In the genomic region with DNA sequence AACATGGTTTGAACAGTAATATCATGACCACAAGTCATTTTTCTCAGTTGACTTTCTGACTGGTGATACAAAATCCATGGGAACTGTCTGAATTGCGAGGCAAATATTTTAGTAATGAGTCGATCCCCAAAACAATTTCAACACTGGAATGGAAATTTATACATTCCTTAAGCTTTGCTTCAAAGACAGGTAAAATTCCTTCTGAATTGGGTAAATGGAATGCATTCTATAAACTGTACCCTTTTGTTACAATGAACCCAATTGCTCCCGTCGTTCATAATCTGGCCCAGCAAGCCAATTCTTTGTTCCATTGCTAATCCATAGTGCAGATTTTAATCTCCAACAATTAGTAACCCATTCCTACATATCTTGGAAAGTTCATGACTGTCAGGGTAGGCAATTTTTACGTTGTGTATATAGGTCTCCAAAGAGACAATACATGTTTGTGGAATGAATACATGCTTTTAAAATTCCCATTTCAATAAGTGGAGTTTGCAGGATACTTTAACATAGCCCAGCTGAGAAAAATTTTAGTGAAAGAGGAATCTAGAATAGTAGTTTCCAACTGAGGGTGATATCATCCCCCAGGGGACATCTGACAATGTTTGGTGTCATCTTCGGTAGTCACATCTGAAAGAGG, we compare ENCODE assay signal across 1 cellular context.
TF ChIP-seq lines count a peak whose summit lies in the region.

No MANE protein-coding gene starts in this region.

TF ChIP-seq in HepG2, 621 proteins besides CTCF, POLR2A, EP300 and RAD21 (continued from another document and continues in another):
- peak; percentile 78; the same call in 1 of the 2 replicates for TF ChIP-seq CHD4 (IDR thresholded peaks at IDR 0.05; ENCODE audit: borderline replicate concordance, low read length)
- TF ChIP-seq ZNF451 (CRISPR knock-in tag; IDR thresholded peaks at IDR 0.05) = no peak
- TF ChIP-seq RXRB (CRISPR knock-in tag; IDR thresholded peaks at IDR 0.05; ENCODE audit: borderline replicate concordance) = 0 out of 2 replicates have a peak, but pooled peaks have one; percentile 9
- TF ChIP-seq, protein P1, sequence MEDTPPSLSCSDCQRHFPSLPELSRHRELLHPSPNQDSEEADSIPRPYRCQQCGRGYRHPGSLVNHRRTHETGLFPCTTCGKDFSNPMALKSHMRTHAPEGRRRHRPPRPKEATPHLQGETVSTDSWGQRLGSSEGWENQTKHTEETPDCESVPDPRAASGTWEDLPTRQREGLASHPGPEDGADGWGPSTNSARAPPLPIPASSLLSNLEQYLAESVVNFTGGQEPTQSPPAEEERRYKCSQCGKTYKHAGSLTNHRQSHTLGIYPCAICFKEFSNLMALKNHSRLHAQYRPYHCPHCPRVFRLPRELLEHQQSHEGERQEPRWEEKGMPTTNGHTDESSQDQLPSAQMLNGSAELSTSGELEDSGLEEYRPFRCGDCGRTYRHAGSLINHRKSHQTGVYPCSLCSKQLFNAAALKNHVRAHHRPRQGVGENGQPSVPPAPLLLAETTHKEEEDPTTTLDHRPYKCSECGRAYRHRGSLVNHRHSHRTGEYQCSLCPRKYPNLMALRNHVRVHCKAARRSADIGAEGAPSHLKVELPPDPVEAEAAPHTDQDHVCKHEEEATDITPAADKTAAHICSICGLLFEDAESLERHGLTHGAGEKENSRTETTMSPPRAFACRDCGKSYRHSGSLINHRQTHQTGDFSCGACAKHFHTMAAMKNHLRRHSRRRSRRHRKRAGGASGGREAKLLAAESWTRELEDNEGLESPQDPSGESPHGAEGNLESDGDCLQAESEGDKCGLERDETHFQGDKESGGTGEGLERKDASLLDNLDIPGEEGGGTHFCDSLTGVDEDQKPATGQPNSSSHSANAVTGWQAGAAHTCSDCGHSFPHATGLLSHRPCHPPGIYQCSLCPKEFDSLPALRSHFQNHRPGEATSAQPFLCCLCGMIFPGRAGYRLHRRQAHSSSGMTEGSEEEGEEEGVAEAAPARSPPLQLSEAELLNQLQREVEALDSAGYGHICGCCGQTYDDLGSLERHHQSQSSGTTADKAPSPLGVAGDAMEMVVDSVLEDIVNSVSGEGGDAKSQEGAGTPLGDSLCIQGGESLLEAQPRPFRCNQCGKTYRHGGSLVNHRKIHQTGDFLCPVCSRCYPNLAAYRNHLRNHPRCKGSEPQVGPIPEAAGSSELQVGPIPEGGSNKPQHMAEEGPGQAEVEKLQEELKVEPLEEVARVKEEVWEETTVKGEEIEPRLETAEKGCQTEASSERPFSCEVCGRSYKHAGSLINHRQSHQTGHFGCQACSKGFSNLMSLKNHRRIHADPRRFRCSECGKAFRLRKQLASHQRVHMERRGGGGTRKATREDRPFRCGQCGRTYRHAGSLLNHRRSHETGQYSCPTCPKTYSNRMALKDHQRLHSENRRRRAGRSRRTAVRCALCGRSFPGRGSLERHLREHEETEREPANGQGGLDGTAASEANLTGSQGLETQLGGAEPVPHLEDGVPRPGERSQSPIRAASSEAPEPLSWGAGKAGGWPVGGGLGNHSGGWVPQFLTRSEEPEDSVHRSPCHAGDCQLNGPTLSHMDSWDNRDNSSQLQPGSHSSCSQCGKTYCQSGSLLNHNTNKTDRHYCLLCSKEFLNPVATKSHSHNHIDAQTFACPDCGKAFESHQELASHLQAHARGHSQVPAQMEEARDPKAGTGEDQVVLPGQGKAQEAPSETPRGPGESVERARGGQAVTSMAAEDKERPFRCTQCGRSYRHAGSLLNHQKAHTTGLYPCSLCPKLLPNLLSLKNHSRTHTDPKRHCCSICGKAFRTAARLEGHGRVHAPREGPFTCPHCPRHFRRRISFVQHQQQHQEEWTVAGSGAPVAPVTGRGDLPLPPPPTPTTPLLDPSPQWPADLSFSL (CRISPR knock-in tag; IDR thresholded peaks at IDR 0.05) = no peak
- TF ChIP-seq NCOA2 (CRISPR knock-in tag; IDR thresholded peaks at IDR 0.05) = peak; percentile 75; the same call in 1 of the 2 replicates
- peak; percentile 61; the same call in 1 of the 2 replicates for TF ChIP-seq FOSL2 (CRISPR knock-in tag; IDR thresholded peaks at IDR 0.05)
- peak; percentile 65 for TF ChIP-seq TEAD3 (CRISPR knock-in tag; optimal IDR thresholded peaks at IDR 0.05; ENCODE audit: borderline replicate concordance)
- no peak for TF ChIP-seq ZNF782 (CRISPR knock-in tag; IDR thresholded peaks at IDR 0.05; ENCODE audit: borderline replicate concordance)
- no peak for TF ChIP-seq SOX6 (IDR thresholded peaks at IDR 0.05)
- peak; percentile 48; the same call in 1 of the 2 replicates for TF ChIP-seq SOX6 (CRISPR knock-in tag; IDR thresholded peaks at IDR 0.05)
- no peak for TF ChIP-seq ZSCAN22 (CRISPR knock-in tag; IDR thresholded peaks at IDR 0.05)
- TF ChIP-seq, protein P2, sequence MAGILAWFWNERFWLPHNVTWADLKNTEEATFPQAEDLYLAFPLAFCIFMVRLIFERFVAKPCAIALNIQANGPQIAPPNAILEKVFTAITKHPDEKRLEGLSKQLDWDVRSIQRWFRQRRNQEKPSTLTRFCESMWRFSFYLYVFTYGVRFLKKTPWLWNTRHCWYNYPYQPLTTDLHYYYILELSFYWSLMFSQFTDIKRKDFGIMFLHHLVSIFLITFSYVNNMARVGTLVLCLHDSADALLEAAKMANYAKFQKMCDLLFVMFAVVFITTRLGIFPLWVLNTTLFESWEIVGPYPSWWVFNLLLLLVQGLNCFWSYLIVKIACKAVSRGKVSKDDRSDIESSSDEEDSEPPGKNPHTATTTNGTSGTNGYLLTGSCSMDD (CRISPR knock-in tag; IDR thresholded peaks at IDR 0.05) = no peak
- no peak for TF ChIP-seq CAMTA2 (CRISPR knock-in tag; IDR thresholded peaks at IDR 0.05; ENCODE audit: borderline replicate concordance)
- 0 out of 2 replicates have a peak, but pooled peaks have one; percentile 24 for TF ChIP-seq FOXA3 (CRISPR knock-in tag; IDR thresholded peaks at IDR 0.05)
- 0 out of 2 replicates have a peak, but pooled peaks have one; percentile 19 for TF ChIP-seq CEBPG (CRISPR knock-in tag; IDR thresholded peaks at IDR 0.05)
- TF ChIP-seq, protein P3, sequence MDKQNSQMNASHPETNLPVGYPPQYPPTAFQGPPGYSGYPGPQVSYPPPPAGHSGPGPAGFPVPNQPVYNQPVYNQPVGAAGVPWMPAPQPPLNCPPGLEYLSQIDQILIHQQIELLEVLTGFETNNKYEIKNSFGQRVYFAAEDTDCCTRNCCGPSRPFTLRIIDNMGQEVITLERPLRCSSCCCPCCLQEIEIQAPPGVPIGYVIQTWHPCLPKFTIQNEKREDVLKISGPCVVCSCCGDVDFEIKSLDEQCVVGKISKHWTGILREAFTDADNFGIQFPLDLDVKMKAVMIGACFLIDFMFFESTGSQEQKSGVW (CRISPR knock-in tag; IDR thresholded peaks at IDR 0.05; ENCODE audit: borderline replicate concordance) = no peak
- no peak for TF ChIP-seq ZFYVE20 (CRISPR knock-in tag; IDR thresholded peaks at IDR 0.05; ENCODE audit: borderline replicate concordance, low read depth)
- TF ChIP-seq RCOR2 (CRISPR knock-in tag; IDR thresholded peaks at IDR 0.05) = peak; percentile 46; the same call in 1 of the 2 replicates
- no peak for TF ChIP-seq REL (CRISPR knock-in tag; conservative IDR thresholded peaks at IDR 0.05)
- TF ChIP-seq PPARG (CRISPR knock-in tag; conservative IDR thresholded peaks at IDR 0.05) = no peak
- no peak for TF ChIP-seq SSRP1 (CRISPR knock-in tag; IDR thresholded peaks at IDR 0.05)
- TF ChIP-seq, protein P4, sequence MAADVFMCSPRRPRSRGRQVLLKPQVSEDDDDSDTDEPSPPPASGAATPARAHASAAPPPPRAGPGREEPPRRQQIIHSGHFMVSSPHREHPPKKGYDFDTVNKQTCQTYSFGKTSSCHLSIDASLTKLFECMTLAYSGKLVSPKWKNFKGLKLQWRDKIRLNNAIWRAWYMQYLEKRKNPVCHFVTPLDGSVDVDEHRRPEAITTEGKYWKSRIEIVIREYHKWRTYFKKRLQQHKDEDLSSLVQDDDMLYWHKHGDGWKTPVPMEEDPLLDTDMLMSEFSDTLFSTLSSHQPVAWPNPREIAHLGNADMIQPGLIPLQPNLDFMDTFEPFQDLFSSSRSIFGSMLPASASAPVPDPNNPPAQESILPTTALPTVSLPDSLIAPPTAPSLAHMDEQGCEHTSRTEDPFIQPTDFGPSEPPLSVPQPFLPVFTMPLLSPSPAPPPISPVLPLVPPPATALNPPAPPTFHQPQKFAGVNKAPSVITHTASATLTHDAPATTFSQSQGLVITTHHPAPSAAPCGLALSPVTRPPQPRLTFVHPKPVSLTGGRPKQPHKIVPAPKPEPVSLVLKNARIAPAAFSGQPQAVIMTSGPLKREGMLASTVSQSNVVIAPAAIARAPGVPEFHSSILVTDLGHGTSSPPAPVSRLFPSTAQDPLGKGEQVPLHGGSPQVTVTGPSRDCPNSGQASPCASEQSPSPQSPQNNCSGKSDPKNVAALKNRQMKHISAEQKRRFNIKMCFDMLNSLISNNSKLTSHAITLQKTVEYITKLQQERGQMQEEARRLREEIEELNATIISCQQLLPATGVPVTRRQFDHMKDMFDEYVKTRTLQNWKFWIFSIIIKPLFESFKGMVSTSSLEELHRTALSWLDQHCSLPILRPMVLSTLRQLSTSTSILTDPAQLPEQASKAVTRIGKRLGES (CRISPR knock-in tag; IDR thresholded peaks at IDR 0.05; ENCODE audit: borderline replicate concordance) = no peak
- TF ChIP-seq JUN (CRISPR knock-in tag; IDR thresholded peaks at IDR 0.05) = no peak
- TF ChIP-seq, protein P5, sequence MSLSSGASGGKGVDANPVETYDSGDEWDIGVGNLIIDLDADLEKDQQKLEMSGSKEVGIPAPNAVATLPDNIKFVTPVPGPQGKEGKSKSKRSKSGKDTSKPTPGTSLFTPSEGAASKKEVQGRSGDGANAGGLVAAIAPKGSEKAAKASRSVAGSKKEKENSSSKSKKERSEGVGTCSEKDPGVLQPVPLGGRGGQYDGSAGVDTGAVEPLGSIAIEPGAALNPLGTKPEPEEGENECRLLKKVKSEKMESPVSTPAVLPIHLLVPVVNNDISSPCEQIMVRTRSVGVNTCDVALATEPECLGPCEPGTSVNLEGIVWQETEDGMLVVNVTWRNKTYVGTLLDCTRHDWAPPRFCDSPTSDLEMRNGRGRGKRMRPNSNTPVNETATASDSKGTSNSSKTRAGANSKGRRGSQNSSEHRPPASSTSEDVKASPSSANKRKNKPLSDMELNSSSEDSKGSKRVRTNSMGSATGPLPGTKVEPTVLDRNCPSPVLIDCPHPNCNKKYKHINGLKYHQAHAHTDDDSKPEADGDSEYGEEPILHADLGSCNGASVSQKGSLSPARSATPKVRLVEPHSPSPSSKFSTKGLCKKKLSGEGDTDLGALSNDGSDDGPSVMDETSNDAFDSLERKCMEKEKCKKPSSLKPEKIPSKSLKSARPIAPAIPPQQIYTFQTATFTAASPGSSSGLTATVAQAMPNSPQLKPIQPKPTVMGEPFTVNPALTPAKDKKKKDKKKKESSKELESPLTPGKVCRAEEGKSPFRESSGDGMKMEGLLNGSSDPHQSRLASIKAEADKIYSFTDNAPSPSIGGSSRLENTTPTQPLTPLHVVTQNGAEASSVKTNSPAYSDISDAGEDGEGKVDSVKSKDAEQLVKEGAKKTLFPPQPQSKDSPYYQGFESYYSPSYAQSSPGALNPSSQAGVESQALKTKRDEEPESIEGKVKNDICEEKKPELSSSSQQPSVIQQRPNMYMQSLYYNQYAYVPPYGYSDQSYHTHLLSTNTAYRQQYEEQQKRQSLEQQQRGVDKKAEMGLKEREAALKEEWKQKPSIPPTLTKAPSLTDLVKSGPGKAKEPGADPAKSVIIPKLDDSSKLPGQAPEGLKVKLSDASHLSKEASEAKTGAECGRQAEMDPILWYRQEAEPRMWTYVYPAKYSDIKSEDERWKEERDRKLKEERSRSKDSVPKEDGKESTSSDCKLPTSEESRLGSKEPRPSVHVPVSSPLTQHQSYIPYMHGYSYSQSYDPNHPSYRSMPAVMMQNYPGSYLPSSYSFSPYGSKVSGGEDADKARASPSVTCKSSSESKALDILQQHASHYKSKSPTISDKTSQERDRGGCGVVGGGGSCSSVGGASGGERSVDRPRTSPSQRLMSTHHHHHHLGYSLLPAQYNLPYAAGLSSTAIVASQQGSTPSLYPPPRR (CRISPR knock-in tag; IDR thresholded peaks at IDR 0.05; ENCODE audit: borderline replicate concordance) = no peak
- TF ChIP-seq DNMT1 (CRISPR knock-in tag; IDR thresholded peaks at IDR 0.05) = no peak
- TF ChIP-seq PRMT3 (CRISPR knock-in tag; IDR thresholded peaks at IDR 0.05; ENCODE audit: borderline replicate concordance, low read depth) = no peak
- TF ChIP-seq, protein P6, sequence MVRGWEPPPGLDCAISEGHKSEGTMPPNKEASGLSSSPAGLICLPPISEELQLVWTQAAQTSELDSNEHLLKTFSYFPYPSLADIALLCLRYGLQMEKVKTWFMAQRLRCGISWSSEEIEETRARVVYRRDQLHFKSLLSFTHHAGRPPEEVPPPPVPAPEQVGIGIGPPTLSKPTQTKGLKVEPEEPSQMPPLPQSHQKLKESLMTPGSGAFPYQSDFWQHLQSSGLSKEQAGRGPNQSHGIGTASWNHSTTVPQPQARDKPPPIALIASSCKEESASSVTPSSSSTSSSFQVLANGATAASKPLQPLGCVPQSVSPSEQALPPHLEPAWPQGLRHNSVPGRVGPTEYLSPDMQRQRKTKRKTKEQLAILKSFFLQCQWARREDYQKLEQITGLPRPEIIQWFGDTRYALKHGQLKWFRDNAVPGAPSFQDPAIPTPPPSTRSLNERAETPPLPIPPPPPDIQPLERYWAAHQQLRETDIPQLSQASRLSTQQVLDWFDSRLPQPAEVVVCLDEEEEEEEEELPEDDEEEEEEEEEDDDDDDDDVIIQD (CRISPR knock-in tag; IDR thresholded peaks at IDR 0.05; ENCODE audit: low read depth) = 0 out of 2 replicates have a peak, but pooled peaks have one; percentile 44
- TF ChIP-seq, protein P7, sequence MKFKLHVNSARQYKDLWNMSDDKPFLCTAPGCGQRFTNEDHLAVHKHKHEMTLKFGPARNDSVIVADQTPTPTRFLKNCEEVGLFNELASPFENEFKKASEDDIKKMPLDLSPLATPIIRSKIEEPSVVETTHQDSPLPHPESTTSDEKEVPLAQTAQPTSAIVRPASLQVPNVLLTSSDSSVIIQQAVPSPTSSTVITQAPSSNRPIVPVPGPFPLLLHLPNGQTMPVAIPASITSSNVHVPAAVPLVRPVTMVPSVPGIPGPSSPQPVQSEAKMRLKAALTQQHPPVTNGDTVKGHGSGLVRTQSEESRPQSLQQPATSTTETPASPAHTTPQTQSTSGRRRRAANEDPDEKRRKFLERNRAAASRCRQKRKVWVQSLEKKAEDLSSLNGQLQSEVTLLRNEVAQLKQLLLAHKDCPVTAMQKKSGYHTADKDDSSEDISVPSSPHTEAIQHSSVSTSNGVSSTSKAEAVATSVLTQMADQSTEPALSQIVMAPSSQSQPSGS (CRISPR knock-in tag; IDR thresholded peaks at IDR 0.05) = peak; percentile 32; the same call in 1 of the 2 replicates
- no peak for TF ChIP-seq NCOA1 (CRISPR knock-in tag; IDR thresholded peaks at IDR 0.05)
- peak; percentile 63; the same call in 1 of the 2 replicates for TF ChIP-seq MED13 (CRISPR knock-in tag; IDR thresholded peaks at IDR 0.05)
